Comparison of ENCODE assay signal across 9 cellular contexts in the genomic region with DNA sequence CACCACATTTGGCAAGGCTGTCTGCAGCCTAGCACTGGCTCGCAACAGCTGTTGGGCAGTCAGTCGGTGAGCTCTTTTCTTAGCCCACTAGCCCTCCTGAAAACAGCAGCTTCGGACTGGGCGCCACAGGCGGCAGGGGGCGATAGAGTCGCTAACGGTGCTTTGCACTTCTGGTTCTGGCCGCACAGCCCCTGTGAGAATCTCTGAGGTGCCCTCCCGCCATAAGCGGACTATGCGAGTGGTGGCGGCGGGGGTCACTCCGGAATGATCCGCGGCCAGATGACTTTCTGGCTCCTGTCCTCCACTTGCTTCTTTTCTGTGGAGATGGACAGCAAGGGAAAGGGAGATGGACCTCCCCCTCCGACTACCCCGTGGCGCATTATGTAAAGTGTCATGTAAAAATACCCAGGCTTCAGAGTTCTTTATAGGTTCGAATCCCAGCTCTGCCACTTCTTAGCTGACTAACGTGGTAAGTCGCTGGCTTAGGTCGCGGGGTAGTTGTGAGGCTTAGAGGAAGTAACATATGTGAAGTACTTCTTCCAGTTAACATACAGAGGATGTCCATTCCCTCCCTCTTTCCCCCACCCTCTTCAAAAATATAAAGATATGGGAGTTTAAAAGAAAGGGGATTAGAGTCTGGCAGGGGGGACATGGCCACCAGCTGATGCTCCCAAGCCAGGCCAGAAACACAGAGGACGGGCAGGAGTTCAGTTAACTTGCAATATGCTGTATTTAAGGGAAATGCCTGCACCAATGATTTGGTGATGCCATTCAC. TPM values are rescaled to one million over a fixed set of nuclear protein-coding genes. Genes with fewer than 3 reads are reported as not detected.
DNase-seq lines count a peak whose midpoint lies in the region; ATAC-seq and TF ChIP-seq lines count a peak whose summit lies in the region.
"Had no signal": no experiment of that assay in that cellular context is flagged by ENCODE, and none has a peak within 500 bp of the region (broad histone marks: within the 10 kb centered on the region; RNA-seq: fewer than 3 reads in every experiment).

No MANE protein-coding gene starts in this region.

- DNase-seq in 8988T (peak; percentile 32), GM12865 (ENCODE audit: low read depth) (peak; percentile 28), chondrocyte (ENCODE audit: low spot score) (no peak), osteocyte (ENCODE audit: extremely low spot score, unreplicated experiment) (no peak), AML-193 (lab: John Stamatoyannopoulos, UW) (no peak), aorta (no peak)
- no peak for DNase-seq in activated T-helper 2 cell treated with anti-CD3 and anti-CD28 coated beads, Interferon-gamma antibody, Interleukin-2, Interleukin-4, amounts not matched to agents 10 μg/mL and 5 μg/mL and 100 μg/mL, durations not matched to agents 14 hours and 24 hours and 36 hours (ENCODE audit: low spot score)

- peak; percentile 16 for TF ChIP-seq RAD21 in Ishikawa (IDR thresholded peaks at IDR 0.05; ENCODE audit: low read depth)

- intact Hi-C loops in aorta (cut with DNase I) = no loop called here
- intact Hi-C loops in activated T-helper 2 cell treated with anti-CD3 and anti-CD28 coated beads, Interferon-gamma antibody, Interleukin-2, Interleukin-4, amounts not matched to agents 10 μg/mL and 5 μg/mL and 100 μg/mL, durations not matched to agents 14 hours and 24 hours and 36 hours (cut with micrococcal nuclease) = no loop called here

- no peaks in the 10 kb centered on the region for H3K27me3 ChIP-seq in aorta (ENCODE audit: control insufficient read depth in 1 of 2, insufficient read depth in 2 of 2, low read length in 1 of 2)

- peaks cover 63% of the 10 kb centered on the region for H3K27me3 Mint-ChIP-seq in chondrocyte (ENCODE audit: low read depth)
- H3K27me3 Mint-ChIP-seq in osteocyte (ENCODE audit: unreplicated experiment) = peaks cover 59% of the 10 kb centered on the region
- H3K27me3 Mint-ChIP-seq in activated T-helper 2 cell treated with anti-CD3 and anti-CD28 coated beads, Interferon-gamma antibody, Interleukin-2, Interleukin-4, amounts not matched to agents 10 μg/mL and 5 μg/mL and 100 μg/mL, durations not matched to agents 14 hours and 24 hours and 36 hours (ENCODE audit: low read depth) = peaks cover 45% of the 10 kb centered on the region

- H3K27ac Mint-ChIP-seq in chondrocyte (ENCODE audit: unreplicated experiment) (no peak overlapping the region), osteocyte (ENCODE audit: unreplicated experiment) (no peak overlapping the region)
- no peak overlapping the region for H3K27ac Mint-ChIP-seq in activated T-helper 2 cell treated with anti-CD3 and anti-CD28 coated beads, Interferon-gamma antibody, Interleukin-2, Interleukin-4, amounts not matched to agents 10 μg/mL and 5 μg/mL and 100 μg/mL, durations not matched to agents 14 hours and 24 hours and 36 hours
- H3K27ac Mint-ChIP-seq: activated naive CD4-positive, alpha-beta T cell treated with anti-CD3 and anti-CD28 coated beads, Interleukin-2, amount 50 U/mL, for 72 hours had no signal

- no peaks in the 10 kb centered on the region for H3K36me3 ChIP-seq in aorta (ENCODE audit: control insufficient read depth in 1 of 2, insufficient read depth in 2 of 2, low read length in 1 of 2)

- no peak for ATAC-seq in aorta (ENCODE audit: low FRiP score)

- WGBS in aorta, 2 donors = 6 to 15% methylated on average over 26 of the region's 26 CpGs

- H3K4me3 ChIP-seq in GM12865 (ENCODE audit: low read depth, low read length) (no peak overlapping the region), aorta (ENCODE audit: low read length in 2 of 2) (no peak overlapping the region)

- no peaks in the 10 kb centered on the region for H3K4me1 ChIP-seq in aorta (ENCODE audit: control insufficient read depth in 1 of 2, insufficient read depth in 2 of 2, low read length in 2 of 2)

- TF ChIP-seq EP300 in Ishikawa (IDR thresholded peaks at IDR 0.05; ENCODE audit: borderline replicate concordance) = no peak

- no peak overlapping the region for H3K27ac ChIP-seq in aorta (ENCODE audit: low read depth in 1 of 2, low read length in 2 of 2)

- H3K4me3 Mint-ChIP-seq in chondrocyte (ENCODE audit: unreplicated experiment) (no peak overlapping the region), osteocyte (ENCODE audit: unreplicated experiment) (no peak overlapping the region)
- no peak overlapping the region for H3K4me3 Mint-ChIP-seq in activated T-helper 2 cell treated with anti-CD3 and anti-CD28 coated beads, Interferon-gamma antibody, Interleukin-2, Interleukin-4, amounts not matched to agents 10 μg/mL and 5 μg/mL and 100 μg/mL, durations not matched to agents 14 hours and 24 hours and 36 hours (ENCODE audit: low read depth)

- no peaks in the 10 kb centered on the region for H3K9me3 Mint-ChIP-seq in chondrocyte (ENCODE audit: low read depth)
- H3K9me3 Mint-ChIP-seq in osteocyte (ENCODE audit: unreplicated experiment) = no peaks in the 10 kb centered on the region
- H3K9me3 Mint-ChIP-seq in activated T-helper 2 cell treated with anti-CD3 and anti-CD28 coated beads, Interferon-gamma antibody, Interleukin-2, Interleukin-4, amounts not matched to agents 10 μg/mL and 5 μg/mL and 100 μg/mL, durations not matched to agents 14 hours and 24 hours and 36 hours = no peaks in the 10 kb centered on the region
- H3K9me3 Mint-ChIP-seq: activated naive CD4-positive, alpha-beta T cell treated with anti-CD3 and anti-CD28 coated beads, Interleukin-2, amount 50 U/mL, for 72 hours had no signal

- H3K36me3 Mint-ChIP-seq in chondrocyte (ENCODE audit: low read depth) (no peaks in the 10 kb centered on the region), osteocyte (ENCODE audit: unreplicated experiment) (no peaks in the 10 kb centered on the region)
- H3K36me3 Mint-ChIP-seq in activated T-helper 2 cell treated with anti-CD3 and anti-CD28 coated beads, Interferon-gamma antibody, Interleukin-2, Interleukin-4, amounts not matched to agents 10 μg/mL and 5 μg/mL and 100 μg/mL, durations not matched to agents 14 hours and 24 hours and 36 hours (ENCODE audit: low read depth) = no peaks in the 10 kb centered on the region
- H3K36me3 Mint-ChIP-seq: activated naive CD4-positive, alpha-beta T cell treated with anti-CD3 and anti-CD28 coated beads, Interleukin-2, amount 50 U/mL, for 72 hours had no signal

- H3K9me3 ChIP-seq in aorta (ENCODE audit: control insufficient read depth, low read length) = no peaks in the 10 kb centered on the region

- peak; percentile 48 for TF ChIP-seq CTCF in GM12865 (IDR thresholded peaks at IDR 0.05; ENCODE audit: insufficient read depth, low read depth, low read length, missing control alignments)
- peak; percentile 79 for TF ChIP-seq CTCF in chondrocyte (IDR thresholded peaks at IDR 0.05)
- TF ChIP-seq CTCF in osteocyte (IDR thresholded peaks at IDR 0.05) = peak; percentile 69

- H3K4me1 Mint-ChIP-seq in chondrocyte (ENCODE audit: low read depth) (no peaks in the 10 kb centered on the region), osteocyte (ENCODE audit: unreplicated experiment) (no peaks in the 10 kb centered on the region)
- no peaks in the 10 kb centered on the region for H3K4me1 Mint-ChIP-seq in activated T-helper 2 cell treated with anti-CD3 and anti-CD28 coated beads, Interferon-gamma antibody, Interleukin-2, Interleukin-4, amounts not matched to agents 10 μg/mL and 5 μg/mL and 100 μg/mL, durations not matched to agents 14 hours and 24 hours and 36 hours (ENCODE audit: low read depth)

TF ChIP-seq in Ishikawa, 13 proteins besides CTCF, POLR2A, EP300 and RAD21 (continues in another document):
- TF ChIP-seq TCF12 (IDR thresholded peaks at IDR 0.05; ENCODE audit: low read depth) (no peak), CREB1 (IDR thresholded peaks at IDR 0.05; ENCODE audit: low read depth) (no peak), EGR1 (IDR thresholded peaks at IDR 0.05) (no peak), FOXM1 (IDR thresholded peaks at IDR 0.05; ENCODE audit: borderline replicate concordance, low read depth) (no peak), TAF1 (IDR thresholded peaks at IDR 0.05; ENCODE audit: low read depth) (no peak), CEBPB (IDR thresholded peaks at IDR 0.05) (no peak), YY1 (IDR thresholded peaks at IDR 0.05; ENCODE audit: low read depth) (no peak)
- TF ChIP-seq, protein P1, sequence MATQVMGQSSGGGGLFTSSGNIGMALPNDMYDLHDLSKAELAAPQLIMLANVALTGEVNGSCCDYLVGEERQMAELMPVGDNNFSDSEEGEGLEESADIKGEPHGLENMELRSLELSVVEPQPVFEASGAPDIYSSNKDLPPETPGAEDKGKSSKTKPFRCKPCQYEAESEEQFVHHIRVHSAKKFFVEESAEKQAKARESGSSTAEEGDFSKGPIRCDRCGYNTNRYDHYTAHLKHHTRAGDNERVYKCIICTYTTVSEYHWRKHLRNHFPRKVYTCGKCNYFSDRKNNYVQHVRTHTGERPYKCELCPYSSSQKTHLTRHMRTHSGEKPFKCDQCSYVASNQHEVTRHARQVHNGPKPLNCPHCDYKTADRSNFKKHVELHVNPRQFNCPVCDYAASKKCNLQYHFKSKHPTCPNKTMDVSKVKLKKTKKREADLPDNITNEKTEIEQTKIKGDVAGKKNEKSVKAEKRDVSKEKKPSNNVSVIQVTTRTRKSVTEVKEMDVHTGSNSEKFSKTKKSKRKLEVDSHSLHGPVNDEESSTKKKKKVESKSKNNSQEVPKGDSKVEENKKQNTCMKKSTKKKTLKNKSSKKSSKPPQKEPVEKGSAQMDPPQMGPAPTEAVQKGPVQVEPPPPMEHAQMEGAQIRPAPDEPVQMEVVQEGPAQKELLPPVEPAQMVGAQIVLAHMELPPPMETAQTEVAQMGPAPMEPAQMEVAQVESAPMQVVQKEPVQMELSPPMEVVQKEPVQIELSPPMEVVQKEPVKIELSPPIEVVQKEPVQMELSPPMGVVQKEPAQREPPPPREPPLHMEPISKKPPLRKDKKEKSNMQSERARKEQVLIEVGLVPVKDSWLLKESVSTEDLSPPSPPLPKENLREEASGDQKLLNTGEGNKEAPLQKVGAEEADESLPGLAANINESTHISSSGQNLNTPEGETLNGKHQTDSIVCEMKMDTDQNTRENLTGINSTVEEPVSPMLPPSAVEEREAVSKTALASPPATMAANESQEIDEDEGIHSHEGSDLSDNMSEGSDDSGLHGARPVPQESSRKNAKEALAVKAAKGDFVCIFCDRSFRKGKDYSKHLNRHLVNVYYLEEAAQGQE (IDR thresholded peaks at IDR 0.05; ENCODE audit: low read depth) = no peak
- TF ChIP-seq, protein P2, sequence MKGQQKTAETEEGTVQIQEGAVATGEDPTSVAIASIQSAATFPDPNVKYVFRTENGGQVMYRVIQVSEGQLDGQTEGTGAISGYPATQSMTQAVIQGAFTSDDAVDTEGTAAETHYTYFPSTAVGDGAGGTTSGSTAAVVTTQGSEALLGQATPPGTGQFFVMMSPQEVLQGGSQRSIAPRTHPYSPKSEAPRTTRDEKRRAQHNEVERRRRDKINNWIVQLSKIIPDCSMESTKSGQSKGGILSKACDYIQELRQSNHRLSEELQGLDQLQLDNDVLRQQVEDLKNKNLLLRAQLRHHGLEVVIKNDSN (IDR thresholded peaks at IDR 0.05) = no peak

RNA-seq across cellular contexts. Expression of a gene that starts 11.0 kb away (rescaled TPM):
- not detected in 3 replicates for total RNA-seq in chondrocyte
- total RNA-seq in osteocyte = not detected in 2 replicates
- total RNA-seq in aorta = not detected
- polyA plus RNA-seq in aorta = not detected
- not detected in 2 replicates for total RNA-seq in activated T-helper 2 cell treated with anti-CD3 and anti-CD28 coated beads, Interferon-gamma antibody, Interleukin-2, Interleukin-4, amounts not matched to agents 10 μg/mL and 5 μg/mL and 100 μg/mL, durations not matched to agents 14 hours and 24 hours and 36 hours
- total RNA-seq: activated naive CD4-positive, alpha-beta T cell treated with anti-CD3 and anti-CD28 coated beads, Interleukin-2, amount 50 U/mL, for 72 hours had no signal

Comparison
In these comparisons a context has a peak if more than half of its experiments do, and no peak if none do; other contexts are left out.
1. DNase-seq: peak in 8988T (single experiment) and GM12865 (single experiment); none in chondrocyte (single experiment), osteocyte (single experiment), AML-193 (0 of 2), aorta (0 of 2) and activated T-helper 2 cell treated with anti-CD3 and anti-CD28 coated beads, Interferon-gamma antibody, Interleukin-2, Interleukin-4, amounts not matched to agents 10 μg/mL and 5 μg/mL and 100 μg/mL, durations not matched to agents 14 hours and 24 hours and 36 hours (single experiment).
2. Peak in every context shown above with its lines, with median percentiles within 50 percentile points of each other: CTCF ChIP-seq.